In the genomic region with DNA sequence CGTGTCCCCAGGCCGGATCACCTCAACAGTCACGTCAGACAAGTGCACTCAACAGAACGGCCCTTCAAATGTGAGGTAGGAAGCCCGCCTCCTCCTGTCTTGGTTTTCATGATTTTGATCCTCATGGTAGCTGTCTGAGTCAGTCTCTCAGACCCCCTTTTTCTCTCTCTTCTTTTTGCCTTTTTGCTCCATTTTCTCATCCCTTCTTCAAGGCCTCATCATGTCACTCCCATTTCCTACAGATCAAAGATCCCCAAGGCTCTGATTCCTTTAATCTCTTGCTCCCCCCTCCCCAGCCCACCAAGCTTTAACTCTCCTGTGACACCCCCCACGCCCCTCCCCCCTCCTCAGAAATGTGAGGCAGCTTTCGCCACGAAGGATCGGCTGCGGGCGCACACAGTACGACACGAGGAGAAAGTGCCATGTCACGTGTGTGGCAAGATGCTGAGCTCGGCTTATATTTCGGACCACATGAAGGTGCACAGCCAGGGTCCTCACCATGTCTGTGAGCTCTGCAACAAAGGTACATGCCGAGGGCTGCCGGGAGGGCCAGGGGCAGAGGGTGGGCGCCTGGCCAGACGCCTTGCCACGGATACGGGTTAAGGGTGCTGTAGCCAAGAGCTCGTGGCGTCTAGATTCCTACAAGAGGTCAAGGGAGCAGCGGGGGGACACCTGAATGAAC, we compare ENCODE assay signal across 8 cellular contexts. TPM values are rescaled to one million over a fixed set of nuclear protein-coding genes. Genes with fewer than 3 reads are reported as not detected.
DNase-seq lines count a peak whose midpoint lies in the region; ATAC-seq and TF ChIP-seq lines count a peak whose summit lies in the region.

No MANE protein-coding gene starts in this region.

- peak overlapping the region; percentile 97 for H3K4me3 Mint-ChIP-seq in activated naive CD8-positive, alpha-beta T cell treated with anti-CD3 and anti-CD28 coated beads, Interleukin-2, amount 50 U/mL, for 24 hours

- 40 to 48% methylated on average over 23 to 25 of the region's 25 CpGs for WGBS in tibial nerve, 2 donors

- no peak for ATAC-seq in activated naive CD8-positive, alpha-beta T cell treated with anti-CD3 and anti-CD28 coated beads, Interleukin-2, amount 50 U/mL, for 24 hours
- ATAC-seq in left lobe of liver (no peak), GM21528 (IDR thresholded peaks at IDR 0.05; ENCODE audit: low FRiP score, unreplicated experiment) (no peak)

- no peak for TF ChIP-seq CTCF in tibial nerve (IDR thresholded peaks at IDR 0.05)

- peaks cover 46% of the 10 kb centered on the region for H3K36me3 Mint-ChIP-seq in activated naive CD8-positive, alpha-beta T cell treated with anti-CD3 and anti-CD28 coated beads, Interleukin-2, amount 50 U/mL, for 24 hours (ENCODE audit: low read depth)

- no peak for TF ChIP-seq EP300 in tibial nerve (IDR thresholded peaks at IDR 0.05)

- H3K9me3 Mint-ChIP-seq in activated naive CD8-positive, alpha-beta T cell treated with anti-CD3 and anti-CD28 coated beads, Interleukin-2, amount 50 U/mL, for 24 hours = no peaks in the 10 kb centered on the region

- no peaks in the 10 kb centered on the region for H3K27me3 ChIP-seq in tibial nerve

- no peak for TF ChIP-seq POLR2A in tibial nerve (IDR thresholded peaks at IDR 0.05)
- no peak for TF ChIP-seq POLR2A in erythroblast (IDR thresholded peaks at IDR 0.05; ENCODE audit: low read length)

- H3K4me1 Mint-ChIP-seq in activated naive CD8-positive, alpha-beta T cell treated with anti-CD3 and anti-CD28 coated beads, Interleukin-2, amount 50 U/mL, for 24 hours = peaks cover 58% of the 10 kb centered on the region

- peaks cover 5% of the 10 kb centered on the region for H3K27me3 Mint-ChIP-seq in activated naive CD8-positive, alpha-beta T cell treated with anti-CD3 and anti-CD28 coated beads, Interleukin-2, amount 50 U/mL, for 24 hours

- H3K36me3 ChIP-seq in tibial nerve = peaks cover 0 to 20% (median 8%) of the 10 kb centered on the region in 3 donors

- H3K27ac Mint-ChIP-seq in activated naive CD8-positive, alpha-beta T cell treated with anti-CD3 and anti-CD28 coated beads, Interleukin-2, amount 50 U/mL, for 24 hours = peak overlapping the region; percentile 98

- H3K4me1 ChIP-seq in tibial nerve = peaks cover 0 to 70% (median 58%) of the 10 kb centered on the region in 4 donors

- DNase-seq in stimulated activated CD4-positive, alpha-beta T cell treated with anti-CD3 and anti-CD28 coated beads, Interleukin-4, amount 100 ng/mL, for 24 hours = peak; percentile 43
- DNase-seq in stimulated activated CD4-positive, alpha-beta T cell treated with anti-CD3 and anti-CD28 coated beads, Interleukin-2, amount 100 ng/mL, for 48 hours = no peak
- DNase-seq in activated naive CD8-positive, alpha-beta T cell treated with anti-CD3 and anti-CD28 coated beads, Interleukin-2, amount 50 U/mL, for 24 hours = peak; percentile 42
- DNase-seq in left lobe of liver (ENCODE audit: low spot score) = peak; percentile 57
- DNase-seq in tibial nerve (ENCODE audit: low spot score in 2 of 2) = no peak
- DNase-seq in epidermal melanocyte (ENCODE audit: insufficient read length, low spot score) = no peak
- no peak for DNase-seq in erythroblast (lab: John Stamatoyannopoulos, UW)

- H3K4me3 ChIP-seq in tibial nerve = peak overlapping the region; percentile 46 to 75 (median 50)

- H3K9me3 ChIP-seq in tibial nerve = no peaks in the 10 kb centered on the region

- H3K27ac ChIP-seq in tibial nerve = peak overlapping the region; percentile 94 to 99 (median 94)

RNA-seq across cellular contexts. Expression of a gene that starts 2.0 kb away (rescaled TPM):
- 101 TPM for total RNA-seq in left lobe of liver
- total RNA-seq in tibial nerve = 10 to 100 TPM; 40.0 to 75.9 (median 62.0) TPM

RNA-seq across cellular contexts. Expression of a gene that starts 3.6 kb away (rescaled TPM):
- total RNA-seq in left lobe of liver = 0.33 TPM
- 10 to 100 TPM; 10.0 to 28.4 (median 18.5) TPM for total RNA-seq in tibial nerve

RNA-seq across cellular contexts. Expression of a gene that starts 7.6 kb away (rescaled TPM):
- total RNA-seq in left lobe of liver = 11.9 TPM
- 10 to 100 TPM; 40.8 to 70.7 (median 61.0) TPM for total RNA-seq in tibial nerve

RNA-seq across cellular contexts. Expression of a gene that starts 11.9 kb away (rescaled TPM):
- 44.4 TPM for total RNA-seq in left lobe of liver
- 100 to 1,000 TPM; 113 to 247 (median 177) TPM for total RNA-seq in tibial nerve

RNA-seq across cellular contexts. Expression of a gene that starts 17.8 kb away (rescaled TPM):
- total RNA-seq in left lobe of liver (27.2 TPM), tibial nerve (10 to 100 TPM; 19.9 to 42.8 (median 40.5) TPM)

Comparison
In these comparisons a context has a peak if more than half of its experiments do, and no peak if none do; other contexts are left out.
1. DNase-seq: peak in stimulated activated CD4-positive, alpha-beta T cell treated with anti-CD3 and anti-CD28 coated beads, Interleukin-4, amount 100 ng/mL, for 24 hours (single experiment), activated naive CD8-positive, alpha-beta T cell treated with anti-CD3 and anti-CD28 coated beads, Interleukin-2, amount 50 U/mL, for 24 hours (single experiment) and left lobe of liver (single experiment); none in stimulated activated CD4-positive, alpha-beta T cell treated with anti-CD3 and anti-CD28 coated beads, Interleukin-2, amount 100 ng/mL, for 48 hours (0 of 2), tibial nerve (0 of 2), epidermal melanocyte (single experiment) and erythroblast (0 of 2).